Comparison of ENCODE assay signal across 8 cellular contexts in genomic region chr4:88006956-88007303, GRCh38. TPM values are rescaled to one million over a fixed set of nuclear protein-coding genes. Genes with fewer than 3 reads are reported as not detected.
DNase-seq lines count a peak whose midpoint lies in the region; TF ChIP-seq lines count a peak whose summit lies in the region.

No MANE protein-coding gene starts in this region.

- H3K27me3 Mint-ChIP-seq in neural crest cell (ENCODE audit: low read depth) = peaks cover 6% of the 10 kb centered on the region

- H3K9me3 ChIP-seq in BLaER1 = peaks cover 3% of the 10 kb centered on the region; the same call in 1 of the 2 replicates
- no peaks in the 10 kb centered on the region for H3K9me3 ChIP-seq in effector memory CD4-positive, alpha-beta T cell (ENCODE audit: control insufficient read depth, low read length)

- H3K9ac ChIP-seq in BLaER1 = peak overlapping the region; percentile 96; the same call in 1 of the 2 replicates

- H4K20me1 ChIP-seq in BLaER1 = peaks cover 42% of the 10 kb centered on the region

- peak overlapping the region; percentile 90 for H3K4me3 Mint-ChIP-seq in neural crest cell

- H3K27ac ChIP-seq in BLaER1 = no peak overlapping the region
- no peak overlapping the region for H3K27ac ChIP-seq in effector memory CD4-positive, alpha-beta T cell (ENCODE audit: insufficient read depth, low read length, poor library complexity, severe bottlenecking)

- TF ChIP-seq CTCF in neural crest cell (conservative IDR thresholded peaks at IDR 0.05) = no peak
- TF ChIP-seq CTCF in GM13977 (IDR thresholded peaks at IDR 0.05; ENCODE audit: extremely low read depth, insufficient read depth, missing control alignments) = no peak

- H3K4me1 ChIP-seq in BLaER1 = peaks cover 36% of the 10 kb centered on the region
- H3K4me1 ChIP-seq in effector memory CD4-positive, alpha-beta T cell (ENCODE audit: control insufficient read depth, insufficient read depth, low read length, poor library complexity, severe bottlenecking) = no peaks in the 10 kb centered on the region

- H3K27me3 ChIP-seq in BLaER1 = no peaks in the 10 kb centered on the region; the same call in 1 of the 2 replicates
- no peaks in the 10 kb centered on the region for H3K27me3 ChIP-seq in effector memory CD4-positive, alpha-beta T cell (replicated peaks; ENCODE audit: control insufficient read depth, insufficient read depth, low read length, poor library complexity, severe bottlenecking)

- no peaks in the 10 kb centered on the region for H3K9me3 Mint-ChIP-seq in neural crest cell

- H3K36me3 Mint-ChIP-seq in neural crest cell (ENCODE audit: low read depth) = no peaks in the 10 kb centered on the region

- no peaks in the 10 kb centered on the region for H3K36me3 ChIP-seq in BLaER1
- H3K36me3 ChIP-seq in effector memory CD4-positive, alpha-beta T cell (ENCODE audit: control insufficient read depth, insufficient read depth, low read length) = no peaks in the 10 kb centered on the region

- H3K4me1 Mint-ChIP-seq in neural crest cell = peaks cover 48% of the 10 kb centered on the region

- in situ Hi-C loops in GM13977 (cut with MboI; ENCODE audit: low pct_unique_long_range_greater_than_20kb, low sequenced_read_pairs, unreplicated experiment) = no loop called here

- H3K4me2 ChIP-seq in BLaER1 = peak overlapping the region; percentile 96

- DNase-seq in NAMALWA (ENCODE audit: low spot score) (peak; percentile 6), neural crest cell (ENCODE audit: low read depth, low spot score) (peak; percentile 12), 8988T (no peak), GM13977 (ENCODE audit: low spot score) (no peak), KG1 (lab: John Stamatoyannopoulos, UW) (no peak), DMS79 (lab: John Stamatoyannopoulos, UW) (no peak)
- DNase-seq in effector memory CD4-positive, alpha-beta T cell = no peak

- peak overlapping the region; percentile 99 for H3K4me3 ChIP-seq in BLaER1
- H3K4me3 ChIP-seq in effector memory CD4-positive, alpha-beta T cell (ENCODE audit: insufficient read depth, low read depth, low read length, poor library complexity, severe bottlenecking) = peak overlapping the region; percentile 47

- peak overlapping the region; percentile 85 for H3K27ac Mint-ChIP-seq in neural crest cell (ENCODE audit: unreplicated experiment)

RNA-seq across cellular contexts. Expression of gene PKD2, which starts 0.5 kb away (rescaled TPM):
- total RNA-seq in neural crest cell = 37.3 and 37.9 TPM in 2 replicates

RNA-seq across cellular contexts. Expression of gene SPP1, which starts 31.4 kb away (rescaled TPM):
- total RNA-seq in neural crest cell = 14.2 and 23.5 TPM in 2 replicates

Comparison
In these comparisons a context has a peak if more than half of its experiments do, and no peak if none do; other contexts are left out.
1. DNase-seq: peak in NAMALWA (single experiment) and neural crest cell (single experiment); none in effector memory CD4-positive, alpha-beta T cell (0 of 3), 8988T (single experiment), GM13977 (single experiment), KG1 (single experiment) and DMS79 (single experiment).